ENCODE assay signal across 6 cellular contexts in genomic region chr19:42267644-42268141, GRCh38. TPM values are rescaled to one million over a fixed set of nuclear protein-coding genes. Genes with fewer than 3 reads are reported as not detected.
DNase-seq lines count a peak whose midpoint lies in the region; ATAC-seq and TF ChIP-seq lines count a peak whose summit lies in the region.

No MANE protein-coding gene starts in this region.

- 14% methylated on average over 13 of the region's 13 CpGs for WGBS in thymus

- no peaks in the 10 kb centered on the region for H3K9me3 ChIP-seq in thymus (ENCODE audit: control insufficient read depth)

- DNase-seq in NCI-H146 (lab: John Stamatoyannopoulos, UW) (peak; percentile 46), NCI-H146 treated with DMSO at 0.1 percent for 48 hours (lab: John Stamatoyannopoulos, UW; ENCODE audit: unreplicated experiment) (no peak), foreskin fibroblast (no peak), NOMO-1 (lab: John Stamatoyannopoulos, UW; ENCODE audit: unreplicated experiment in 2 of 2) (no peak)

- peaks cover 24% of the 10 kb centered on the region for H3K4me1 ChIP-seq in thymus (ENCODE audit: control insufficient read depth, insufficient read depth, low read length)

- peak overlapping the region; percentile 62 for H3K27ac ChIP-seq in thymus (ENCODE audit: low read depth)

- no peak for TF ChIP-seq CTCF in foreskin fibroblast (IDR thresholded peaks at IDR 0.05; ENCODE audit: low read depth, low read length)

- H3K4me3 ChIP-seq in foreskin fibroblast (ENCODE audit: low read depth in 1 of 2, low read length in 2 of 2), result peak overlapping the region; percentile 84 to 91
- H3K4me3 ChIP-seq in thymus (ENCODE audit: low read length), result peak overlapping the region; percentile 71

- peaks cover 11% of the 10 kb centered on the region for H3K36me3 ChIP-seq in thymus (ENCODE audit: control insufficient read depth, insufficient read depth)

- no peaks in the 10 kb centered on the region for H3K27me3 ChIP-seq in thymus (ENCODE audit: control insufficient read depth, insufficient read depth)

- ATAC-seq in GM19035 (IDR thresholded peaks at IDR 0.05; ENCODE audit: unreplicated experiment), result no peak

RNA-seq across cellular contexts. Expression of gene CIC, which starts 1.4 kb away (rescaled TPM):
- 52.2 TPM for polyA plus RNA-seq in thymus

RNA-seq across cellular contexts. Expression of gene ERF, which starts 12.8 kb away (rescaled TPM):
- 53.7 TPM for polyA plus RNA-seq in thymus

RNA-seq across cellular contexts. Expression of gene GSK3A, which starts 25.3 kb away (rescaled TPM):
- polyA plus RNA-seq in thymus, result 31.4 TPM

RNA-seq across cellular contexts. Expression of gene PRR19, which starts 34.2 kb away (rescaled TPM):
- polyA plus RNA-seq in thymus, result 0.78 TPM

RNA-seq across cellular contexts. Expression of gene PAFAH1B3, which starts 34.7 kb away (rescaled TPM):
- polyA plus RNA-seq in thymus, result 25.6 TPM
